ENCODE assay signal across 29 cellular contexts in genomic region chr13:30406779-30407416, GRCh38. TPM values are rescaled to one million over a fixed set of nuclear protein-coding genes. Genes with fewer than 3 reads are reported as not detected.
DNase-seq lines count a peak whose midpoint lies in the region; ATAC-seq and TF ChIP-seq lines count a peak whose summit lies in the region.
"Had no signal": no experiment of that assay in that cellular context is flagged by ENCODE, and none has a peak within 500 bp of the region (broad histone marks: within the 10 kb centered on the region; RNA-seq: fewer than 3 reads in every experiment).

No MANE protein-coding gene starts in this region.

- H3K4me3 ChIP-seq in BLaER1 treated with 17β-estradiol and CSF1 and Interleukin-3, amounts not matched to agents 10 nM and 100 nM: no peak overlapping the region
- no peak overlapping the region for H3K4me3 ChIP-seq in OCI-LY1 (ENCODE audit: low read depth, low read length, poor library complexity, severe bottlenecking)
- no peak overlapping the region for H3K4me3 ChIP-seq in coronary artery
- H3K4me3 ChIP-seq in H7 (ENCODE audit: insufficient read depth, low read depth, low read length): no peak overlapping the region
- H3K4me3 ChIP-seq: gastrocnemius medialis, transverse colon had no signal

- H3K27ac Mint-ChIP-seq in glutamatergic neuron (ENCODE audit: unreplicated experiment) (peak overlapping the region; percentile 28), nephron (peak overlapping the region; percentile 46 to 79 (median 65))
- H3K27ac Mint-ChIP-seq: activated CD4-positive, alpha-beta memory T cell treated with anti-CD3 and anti-CD28 coated beads, Interleukin-2, amount 10 ng/mL, durations not matched to agents 7 days and 5 days had no signal

- H3K4me1 ChIP-seq in BLaER1 treated with 17β-estradiol and CSF1 and Interleukin-3, amounts not matched to agents 10 nM and 100 nM: peaks cover 4 to 58% (median 47%) of the 10 kb centered on the region in 10 experiments; a peak in 19 of 20 replicates
- H3K4me1 ChIP-seq in OCI-LY1 (ENCODE audit: insufficient read depth, low read length, severe bottlenecking): peaks cover 45% of the 10 kb centered on the region

- peak overlapping the region in 8 of 11 experiments; percentile 25 to 46 (median 37); a peak in 15 of 22 replicates for H3K4me2 ChIP-seq in BLaER1 treated with 17β-estradiol and CSF1 and Interleukin-3, amounts not matched to agents 10 nM and 100 nM
- peak overlapping the region; percentile 35 for H3K4me2 ChIP-seq in OCI-LY1 (ENCODE audit: low read length)
- H3K4me2 ChIP-seq: KMS-11 had no signal

- no peak overlapping the region for H3K9ac ChIP-seq in BLaER1 treated with 17β-estradiol and CSF1 and Interleukin-3, amounts not matched to agents 10 nM and 100 nM
- H3K9ac ChIP-seq in OCI-LY1 (ENCODE audit: low read length): peak overlapping the region; percentile 37; the same call in 1 of the 2 replicates
- H3K9ac ChIP-seq: KMS-11 had no signal

- H3K4me1 Mint-ChIP-seq in glutamatergic neuron (ENCODE audit: low read depth, unreplicated experiment) (peaks cover 37% of the 10 kb centered on the region), nephron (peaks cover 64% of the 10 kb centered on the region)

- H3K36me3 ChIP-seq in BLaER1 treated with 17β-estradiol and CSF1 and Interleukin-3, amounts not matched to agents 10 nM and 100 nM: no peaks in the 10 kb centered on the region
- no peaks in the 10 kb centered on the region for H3K36me3 ChIP-seq in OCI-LY1 (ENCODE audit: insufficient read depth, low read length)
- no peaks in the 10 kb centered on the region for H3K36me3 ChIP-seq in H7 (replicated peaks; ENCODE audit: control insufficient read depth, insufficient read depth, low read length)
- H3K36me3 ChIP-seq: gastrocnemius medialis, transverse colon had no signal

- H3K9me3 Mint-ChIP-seq in glutamatergic neuron (ENCODE audit: unreplicated experiment) (peaks cover 10% of the 10 kb centered on the region), nephron (no peaks in the 10 kb centered on the region)
- H3K9me3 Mint-ChIP-seq: activated CD4-positive, alpha-beta memory T cell treated with anti-CD3 and anti-CD28 coated beads, Interleukin-2, amount 10 ng/mL, durations not matched to agents 7 days and 5 days; central memory CD8-positive, alpha-beta T cell had no signal

- H3K27me3 Mint-ChIP-seq in glutamatergic neuron (ENCODE audit: unreplicated experiment) (peaks cover 13% of the 10 kb centered on the region), nephron (ENCODE audit: low read depth) (peaks cover 15% of the 10 kb centered on the region)
- H3K27me3 Mint-ChIP-seq: central memory CD8-positive, alpha-beta T cell had no signal

- H3K36me3 Mint-ChIP-seq in glutamatergic neuron (ENCODE audit: unreplicated experiment) (no peaks in the 10 kb centered on the region), nephron (ENCODE audit: low read depth) (no peaks in the 10 kb centered on the region)

- no peaks in the 10 kb centered on the region for H3K27me3 ChIP-seq in BLaER1 treated with 17β-estradiol and CSF1 and Interleukin-3, amounts not matched to agents 10 nM and 100 nM
- H3K27me3 ChIP-seq in OCI-LY1 (ENCODE audit: insufficient read depth, low read length): no peaks in the 10 kb centered on the region
- peaks cover 13% of the 10 kb centered on the region for H3K27me3 ChIP-seq in H7 (ENCODE audit: control insufficient read depth, insufficient read depth, low read length)
- H3K27me3 ChIP-seq: gastrocnemius medialis, transverse colon had no signal

- peaks cover 3% of the 10 kb centered on the region; the same call in 1 of the 2 replicates for H3F3A ChIP-seq in OCI-LY1 (ENCODE audit: insufficient read depth, low read length)

- H3K27ac ChIP-seq in BLaER1 treated with 17β-estradiol and CSF1 and Interleukin-3, amounts not matched to agents 10 nM and 100 nM: no peak overlapping the region
- H3K27ac ChIP-seq in OCI-LY1 (ENCODE audit: low read depth, low read length, poor library complexity, severe bottlenecking): peak overlapping the region; percentile 82
- H3K27ac ChIP-seq in coronary artery: no peak overlapping the region
- H3K27ac ChIP-seq: KMS-11, transverse colon had no signal

- no peaks in the 10 kb centered on the region for H4K20me1 ChIP-seq in BLaER1 treated with 17β-estradiol and CSF1 and Interleukin-3, amounts not matched to agents 10 nM and 100 nM
- H4K20me1 ChIP-seq in OCI-LY1 (ENCODE audit: insufficient read depth, low read length): no peaks in the 10 kb centered on the region

- peak overlapping the region; percentile 39 for H2AFZ ChIP-seq in OCI-LY1 (ENCODE audit: low read length)

- peak overlapping the region; percentile 30 for H3K4me3 Mint-ChIP-seq in glutamatergic neuron (ENCODE audit: unreplicated experiment)
- H3K4me3 Mint-ChIP-seq in nephron: peak overlapping the region in 2 of 3 experiments; percentile 6 to 69
- H3K4me3 Mint-ChIP-seq: activated CD4-positive, alpha-beta memory T cell treated with anti-CD3 and anti-CD28 coated beads, Interleukin-2, amount 10 ng/mL, durations not matched to agents 7 days and 5 days; central memory CD8-positive, alpha-beta T cell had no signal

- no peak for ATAC-seq in GM19463 (IDR thresholded peaks at IDR 0.05; ENCODE audit: unreplicated experiment)
- no peak for ATAC-seq in activated CD4-positive, CD25-positive, alpha-beta regulatory T cell treated with anti-CD3 and anti-CD28 coated beads, Interleukin-2, amount 50 U/mL, for 24 hours
- ATAC-seq: gastrocnemius medialis, left colon, SK-N-SH treated with all-trans-retinoic acid at 6 μM for 48 hours had no signal

- no peaks in the 10 kb centered on the region for H3K79me2 ChIP-seq in OCI-LY1 (ENCODE audit: insufficient read depth, low read length)

- peaks cover 0 to 8% (median 0%) of the 10 kb centered on the region in 11 experiments; a peak in 7 of 22 replicates for H3K9me3 ChIP-seq in BLaER1 treated with 17β-estradiol and CSF1 and Interleukin-3, amounts not matched to agents 10 nM and 100 nM (replicated peaks in 1 of 11)
- H3K9me3 ChIP-seq in OCI-LY1 (ENCODE audit: low read length): no peaks in the 10 kb centered on the region
- H3K9me3 ChIP-seq: gastrocnemius medialis, transverse colon had no signal

- no peak for DNase-seq in glutamatergic neuron
- DNase-seq in coronary artery (ENCODE audit: low spot score): no peak
- DNase-seq in H7: no peak
- DNase-seq: activated CD4-positive, alpha-beta memory T cell treated with anti-CD3 and anti-CD28 coated beads, Interleukin-2, amount 10 ng/mL, durations not matched to agents 7 days and 5 days; activated gamma-delta T cell; C1 segment of cervical spinal cord; gastrocnemius medialis; hippocampal formation; left colon; mammary epithelial cell; NCI-H1417 treated with DMSO at 0.1 percent for 48 hours; NCI-H2081 treated with DMSO at 0.1 percent for 48 hours; NCI-H345; OCI-M1; retina; small intestine; T1000; transverse colon had no signal

- no peaks in the 10 kb centered on the region for H3K9me2 ChIP-seq in OCI-LY1 (ENCODE audit: low read depth, low read length)

- TF ChIP-seq CTCF in OCI-LY1 (IDR thresholded peaks at IDR 0.05; ENCODE audit: low read length) (peak; percentile 36; the same call in 1 of the 2 replicates), glutamatergic neuron (IDR thresholded peaks at IDR 0.05; ENCODE audit: partially characterized antibody, unreplicated experiment) (no peak), nephron (IDR thresholded peaks at IDR 0.05; ENCODE audit: unreplicated experiment in 3 of 3) (no peak), coronary artery (IDR thresholded peaks at IDR 0.05) (no peak)

RNA-seq across cellular contexts. Expression of gene UBE2L5, which starts 15.4 kb away (rescaled TPM):
- not detected for total RNA-seq in glutamatergic neuron (ENCODE audit: unreplicated experiment)
- total RNA-seq in H7 (2014; rRNA removed; shearing (Covaris generic)): not detected in 2 replicates
- total RNA-seq: Daoy, dermis microvascular lymphatic vessel endothelial cell, gastrocnemius medialis, left colon, mammary epithelial cell, osteocyte, transverse colon had no signal

RNA-seq across cellular contexts. Expression of gene HMGB1, which starts 58.8 kb away (rescaled TPM):
- 501 TPM for total RNA-seq in glutamatergic neuron (ENCODE audit: unreplicated experiment)
- 507 and 508 TPM in 2 replicates for total RNA-seq in H7 (2014; rRNA removed; shearing (Covaris generic))
